In genomic region chr5:78734094-78734845, GRCh38 we compare ENCODE assay signal across 29 cellular contexts.
A peak's percentile ranks its signal among the peaks of the same experiment; 100 is the strongest.
DNase-seq lines count a peak whose midpoint lies in the region; ATAC-seq, FAIRE-seq and TF ChIP-seq lines count a peak whose summit lies in the region.
"Had no signal": no experiment of that assay in that cellular context is flagged by ENCODE, and none has a peak within 500 bp of the region (broad histone marks: within the 10 kb centered on the region; RNA-seq: fewer than 3 reads in every experiment).

No MANE protein-coding gene starts in this region.

- H3K4me3 Mint-ChIP-seq in chondrocyte (ENCODE audit: unreplicated experiment) (no peak overlapping the region), glutamatergic neuron (ENCODE audit: unreplicated experiment) (no peak overlapping the region)
- H3K4me3 Mint-ChIP-seq in stimulated activated memory B cell treated with anti-CD40 and anti-IgM and Interleukin-4, amounts not matched to agents 10 μg/mL and 1 μg/mL and 100 μg/mL, for 72 hours: no peak overlapping the region
- H3K4me3 Mint-ChIP-seq: activated naive CD8-positive, alpha-beta T cell treated with anti-CD3 and anti-CD28 coated beads, Interleukin-2, amount 10 ng/mL, durations not matched to agents 7 days and 5 days; CD8-positive, alpha-beta memory T cell; effector memory CD8-positive, alpha-beta T cell; neural progenitor cell had no signal

- no peaks in the 10 kb centered on the region for H3K4me1 ChIP-seq in aorta (ENCODE audit: control insufficient read depth in 1 of 2, insufficient read depth in 2 of 2, low read length in 2 of 2)
- H3K4me1 ChIP-seq: left ventricle myocardium inferior had no signal

- TF ChIP-seq CTCF in chondrocyte (IDR thresholded peaks at IDR 0.05) (no peak), glutamatergic neuron (IDR thresholded peaks at IDR 0.05; ENCODE audit: partially characterized antibody, unreplicated experiment) (no peak)

- H3K27me3 Mint-ChIP-seq in chondrocyte (ENCODE audit: low read depth) (no peaks in the 10 kb centered on the region), glutamatergic neuron (ENCODE audit: unreplicated experiment) (no peaks in the 10 kb centered on the region)
- no peaks in the 10 kb centered on the region for H3K27me3 Mint-ChIP-seq in stimulated activated memory B cell treated with anti-CD40 and anti-IgM and Interleukin-4, amounts not matched to agents 10 μg/mL and 1 μg/mL and 100 μg/mL, for 72 hours

- H3K9me3 Mint-ChIP-seq in chondrocyte (ENCODE audit: low read depth) (peaks cover 3% of the 10 kb centered on the region), glutamatergic neuron (ENCODE audit: unreplicated experiment) (no peaks in the 10 kb centered on the region)
- H3K9me3 Mint-ChIP-seq in stimulated activated memory B cell treated with anti-CD40 and anti-IgM and Interleukin-4, amounts not matched to agents 10 μg/mL and 1 μg/mL and 100 μg/mL, for 72 hours: peaks cover 3% of the 10 kb centered on the region
- H3K9me3 Mint-ChIP-seq: activated naive CD8-positive, alpha-beta T cell treated with anti-CD3 and anti-CD28 coated beads, Interleukin-2, amount 10 ng/mL, durations not matched to agents 7 days and 5 days had no signal

- ATAC-seq in stimulated activated memory B cell treated with anti-CD40 and anti-IgM and Interleukin-4, amounts not matched to agents 10 μg/mL and 1 μg/mL and 100 μg/mL, for 72 hours: no peak
- no peak for ATAC-seq in aorta (ENCODE audit: low FRiP score)
- ATAC-seq: activated CD4-positive, CD25-positive, alpha-beta regulatory T cell treated with anti-CD3 and anti-CD28 coated beads, Interleukin-2, amount 50 U/mL, for 24 hours; effector memory CD8-positive, alpha-beta T cell; right cardiac atrium had no signal

- H3K36me3 Mint-ChIP-seq in chondrocyte (ENCODE audit: low read depth): no peaks in the 10 kb centered on the region
- H3K36me3 Mint-ChIP-seq in stimulated activated memory B cell treated with anti-CD40 and anti-IgM and Interleukin-4, amounts not matched to agents 10 μg/mL and 1 μg/mL and 100 μg/mL, for 72 hours: peaks cover 4% of the 10 kb centered on the region
- peaks cover 4% of the 10 kb centered on the region for H3K36me3 Mint-ChIP-seq in glutamatergic neuron (ENCODE audit: unreplicated experiment)
- H3K36me3 Mint-ChIP-seq: activated naive CD8-positive, alpha-beta T cell treated with anti-CD3 and anti-CD28 coated beads, Interleukin-2, amount 10 ng/mL, durations not matched to agents 7 days and 5 days; neural progenitor cell had no signal

- TF ChIP-seq POLR2A in GM12892 (IDR thresholded peaks at IDR 0.05; ENCODE audit: low read depth, low read length): no peak

- H3K4me3 ChIP-seq in aorta (ENCODE audit: low read length in 2 of 2): no peak overlapping the region
- H3K4me3 ChIP-seq: left ventricle myocardium inferior, neural progenitor cell, SK-N-MC, spleen, tibial artery had no signal

- intact Hi-C loops in aorta (cut with DNase I): no loop called here

- H3K27ac Mint-ChIP-seq in chondrocyte (ENCODE audit: unreplicated experiment): peak overlapping the region; percentile 17
- H3K27ac Mint-ChIP-seq in stimulated activated memory B cell treated with anti-CD40 and anti-IgM and Interleukin-4, amounts not matched to agents 10 μg/mL and 1 μg/mL and 100 μg/mL, for 72 hours: peak overlapping the region; percentile 97
- no peak overlapping the region for H3K27ac Mint-ChIP-seq in glutamatergic neuron (ENCODE audit: unreplicated experiment)
- H3K27ac Mint-ChIP-seq: activated naive CD8-positive, alpha-beta T cell treated with anti-CD3 and anti-CD28 coated beads, Interleukin-2, amount 10 ng/mL, durations not matched to agents 7 days and 5 days; CD8-positive, alpha-beta memory T cell; effector memory CD8-positive, alpha-beta T cell; neural progenitor cell had no signal

- H3K9me3 ChIP-seq in aorta (ENCODE audit: control insufficient read depth, low read length): no peaks in the 10 kb centered on the region
- H3K9me3 ChIP-seq: tibial artery had no signal

- 87 to 93% methylated on average over 4 of the region's 4 CpGs for WGBS in aorta, 2 donors

- DNase-seq in GM12892 (ENCODE audit: insufficient read length) (no peak), M059J (ENCODE audit: low read depth) (peak; percentile 34), chondrocyte (ENCODE audit: low spot score) (no peak), urothelium cell line (ENCODE audit: low spot score) (no peak), glutamatergic neuron (no peak), aorta (no peak)
- DNase-seq: activated CD4-positive, alpha-beta T cell treated with anti-CD3 and anti-CD28 coated beads, Interleukin-2, amount 50 U/mL, for 4 hours; activated gamma-delta T cell treated with Interleukin-2 at 50 U/mL for 16 hours; activated naive CD8-positive, alpha-beta T cell treated with anti-CD3 and anti-CD28 coated beads, Interleukin-2, amount 10 ng/mL, durations not matched to agents 7 days and 5 days; activated T-cell treated with anti-CD3 and anti-CD28 coated beads, Interleukin-2, amount 50 U/mL, for 48 hours; CD8-positive, alpha-beta memory T cell; cortex of kidney; DMS153; effector memory CD8-positive, alpha-beta T cell; erythroblast; H7; Karpas-422; left ventricle myocardium inferior; NCI-H1436 treated with DMSO at 0.1 percent for 48 hours; NCI-H2107; NCI-H446; right cardiac atrium; spleen; stimulated activated CD4-positive, alpha-beta T cell treated with anti-CD3 and anti-CD28 coated beads, Interleukin-2, amount 100 ng/mL, for 24 hours; tibial artery had no signal

- H3K36me3 ChIP-seq in aorta (ENCODE audit: control insufficient read depth in 1 of 2, insufficient read depth in 2 of 2, low read length in 1 of 2): no peaks in the 10 kb centered on the region
- H3K36me3 ChIP-seq: left ventricle myocardium inferior, neural progenitor cell, spleen, tibial artery had no signal

- H3K27ac ChIP-seq in aorta (ENCODE audit: low read depth in 1 of 2, low read length in 2 of 2): no peak overlapping the region
- H3K27ac ChIP-seq: left ventricle myocardium inferior, neural progenitor cell, SK-N-MC, spleen, tibial artery had no signal

- H3K4me1 Mint-ChIP-seq in chondrocyte (ENCODE audit: low read depth) (peaks cover 12% of the 10 kb centered on the region), glutamatergic neuron (ENCODE audit: low read depth, unreplicated experiment) (peaks cover 5% of the 10 kb centered on the region)
- peaks cover 53% of the 10 kb centered on the region for H3K4me1 Mint-ChIP-seq in stimulated activated memory B cell treated with anti-CD40 and anti-IgM and Interleukin-4, amounts not matched to agents 10 μg/mL and 1 μg/mL and 100 μg/mL, for 72 hours
- H3K4me1 Mint-ChIP-seq: activated naive CD8-positive, alpha-beta T cell treated with anti-CD3 and anti-CD28 coated beads, Interleukin-2, amount 10 ng/mL, durations not matched to agents 7 days and 5 days; CD8-positive, alpha-beta memory T cell had no signal

- FAIRE-seq in GM12892 (lab: Jason Lieb, UNC) (peak; percentile 21), urothelium cell line (lab: Jason Lieb, UNC) (no peak)

- no peaks in the 10 kb centered on the region for H3K27me3 ChIP-seq in aorta (ENCODE audit: control insufficient read depth in 1 of 2, insufficient read depth in 2 of 2, low read length in 1 of 2)
- H3K27me3 ChIP-seq: neural progenitor cell, spleen, tibial artery had no signal
